ENCODE assay signal across 16 cellular contexts in genomic region chr17:19569785-19570496, GRCh38. TPM values are rescaled to one million over a fixed set of nuclear protein-coding genes. Genes with fewer than 3 reads are reported as not detected.
DNase-seq lines count a peak whose midpoint lies in the region; ATAC-seq, FAIRE-seq and TF ChIP-seq lines count a peak whose summit lies in the region.
"Had no signal": no experiment of that assay in that cellular context is flagged by ENCODE, and none has a peak within 500 bp of the region (broad histone marks: within the 10 kb centered on the region; RNA-seq: fewer than 3 reads in every experiment).

No MANE protein-coding gene starts in this region.

- H3K9ac ChIP-seq in rectal smooth muscle tissue (ENCODE audit: low read length) = no peak overlapping the region
- H3K9ac ChIP-seq: GM23248 had no signal

- H3K4me1 ChIP-seq in rectal smooth muscle tissue (ENCODE audit: control insufficient read depth, insufficient read depth, low read length) = peaks cover 20% of the 10 kb centered on the region

- no peak for TF ChIP-seq POLR2A in H54 (IDR thresholded peaks at IDR 0.05; ENCODE audit: low read depth, low read length)
- TF ChIP-seq POLR2A in NB4 (IDR thresholded peaks at IDR 0.05; ENCODE audit: extremely low read depth, insufficient read length) = no peak

- H3K4me3 ChIP-seq in NB4 (ENCODE audit: low read depth, low read length) = no peak overlapping the region
- H3K4me3 ChIP-seq in epithelial cell of esophagus (ENCODE audit: low read length) = no peak overlapping the region
- H3K4me3 ChIP-seq in rectal smooth muscle tissue (ENCODE audit: low read length) = peak overlapping the region; percentile 45
- H3K4me3 ChIP-seq: GM23248, vagina had no signal

- DNase-seq in H54 (ENCODE audit: insufficient read length, low spot score) (no peak), NB4 (ENCODE audit: low read depth) (peak; percentile 71), epithelial cell of esophagus (ENCODE audit: low read depth) (peak; percentile 36), NCI-H510A treated with DMSO at 0.1 percent for 48 hours (lab: John Stamatoyannopoulos, UW) (no peak), HFFc6 (no peak), G401 (ENCODE audit: low spot score) (no peak)
- DNase-seq: activated CD4-positive, alpha-beta T cell treated with anti-CD3 and anti-CD28 coated beads, Interleukin-2, amount 50 U/mL, for 1 hour; C1 segment of cervical spinal cord; GM23248; NCI-H748 treated with DMSO at 0.1 percent for 48 hours; stimulated activated naive CD8-positive, alpha-beta T cell treated with anti-CD3 and anti-CD28 coated beads, Interleukin-15, amount 100 ng/mL, for 72 hours; T-helper 9 cell had no signal

- H3K9me3 Mint-ChIP-seq in HFFc6 = no peaks in the 10 kb centered on the region
- H3K9me3 Mint-ChIP-seq: central memory CD8-positive, alpha-beta T cell; stimulated activated naive CD8-positive, alpha-beta T cell treated with anti-CD3 and anti-CD28 coated beads, Interleukin-15, amount 100 ng/mL, for 72 hours had no signal

- peak; percentile 45 for FAIRE-seq in H54 (lab: Jason Lieb, UNC)

- TF ChIP-seq CTCF in NB4 (IDR thresholded peaks at IDR 0.05; ENCODE audit: low read depth, low read length) (no peak), epithelial cell of esophagus (IDR thresholded peaks at IDR 0.05; ENCODE audit: insufficient read depth, low read depth, low read length, missing control alignments) (no peak), HFFc6 (IDR thresholded peaks at IDR 0.05) (no peak)

- H3K36me3 Mint-ChIP-seq in HFFc6 (ENCODE audit: low read depth) = no peaks in the 10 kb centered on the region

- H3K4me3 Mint-ChIP-seq in HFFc6 = no peak overlapping the region
- H3K4me3 Mint-ChIP-seq: central memory CD8-positive, alpha-beta T cell; stimulated activated naive CD8-positive, alpha-beta T cell treated with anti-CD3 and anti-CD28 coated beads, Interleukin-15, amount 100 ng/mL, for 72 hours had no signal

- H3K4me1 Mint-ChIP-seq in HFFc6 (ENCODE audit: low read depth) = 0 out of 2 replicates have a peak, but pooled peaks cover 5% of the 10 kb centered on the region
- H3K4me1 Mint-ChIP-seq: central memory CD8-positive, alpha-beta T cell; stimulated activated naive CD8-positive, alpha-beta T cell treated with anti-CD3 and anti-CD28 coated beads, Interleukin-15, amount 100 ng/mL, for 72 hours had no signal

- H3K27me3 Mint-ChIP-seq in HFFc6 (ENCODE audit: insufficient read depth) = peaks cover 29% of the 10 kb centered on the region

- in situ Hi-C loops in G401 (cut with HindIII; ENCODE audit: low sequenced_read_pairs) = no loop called here

- ATAC-seq in HG03175 (IDR thresholded peaks at IDR 0.05; ENCODE audit: unreplicated experiment) = no peak
- ATAC-seq: stimulated activated naive CD8-positive, alpha-beta T cell treated with anti-CD3 and anti-CD28 coated beads, Interleukin-15, amount 100 ng/mL, for 72 hours had no signal

- peak overlapping the region; percentile 56 for H3K27ac ChIP-seq in rectal smooth muscle tissue (ENCODE audit: low read depth, low read length)
- H3K27ac ChIP-seq: GM23248, vagina had no signal

- no peaks in the 10 kb centered on the region for H3K36me3 ChIP-seq in rectal smooth muscle tissue (ENCODE audit: control insufficient read depth, insufficient read depth, low read length)
- H3K36me3 ChIP-seq: vagina had no signal

- H3K27ac Mint-ChIP-seq in HFFc6 = no peak overlapping the region
- H3K27ac Mint-ChIP-seq: stimulated activated naive CD8-positive, alpha-beta T cell treated with anti-CD3 and anti-CD28 coated beads, Interleukin-15, amount 100 ng/mL, for 72 hours had no signal

- no peaks in the 10 kb centered on the region for H3K27me3 ChIP-seq in rectal smooth muscle tissue (ENCODE audit: control insufficient read depth, insufficient read depth, low read length)
- H3K27me3 ChIP-seq: vagina had no signal

RNA-seq across cellular contexts. Expression of gene SLC47A1, which starts 36.3 kb away (rescaled TPM):
- total RNA-seq in HFFc6 (2021; fragmentation: NEBNext Ultra II Directional; extraction: Animal tissue kit (Norgen Biotek cat#: 25700)) = under 1 TPM in 1 of 6 experiments, not detected in 5; 0.14 TPM
- 2.6 and 4.5 TPM in 2 replicates for total RNA-seq in G401 (2014; rRNA removed; shearing (Covaris generic))

Comparison
In these comparisons a context has a peak if more than half of its experiments do, and no peak if none do; other contexts are left out.
1. DNase-seq: peak in NB4 (single experiment) and epithelial cell of esophagus (single experiment); none in H54 (single experiment), NCI-H510A treated with DMSO at 0.1 percent for 48 hours (single experiment), HFFc6 (single experiment) and G401 (single experiment).